1 cellular context compared by ENCODE assay signal in the genomic region with DNA sequence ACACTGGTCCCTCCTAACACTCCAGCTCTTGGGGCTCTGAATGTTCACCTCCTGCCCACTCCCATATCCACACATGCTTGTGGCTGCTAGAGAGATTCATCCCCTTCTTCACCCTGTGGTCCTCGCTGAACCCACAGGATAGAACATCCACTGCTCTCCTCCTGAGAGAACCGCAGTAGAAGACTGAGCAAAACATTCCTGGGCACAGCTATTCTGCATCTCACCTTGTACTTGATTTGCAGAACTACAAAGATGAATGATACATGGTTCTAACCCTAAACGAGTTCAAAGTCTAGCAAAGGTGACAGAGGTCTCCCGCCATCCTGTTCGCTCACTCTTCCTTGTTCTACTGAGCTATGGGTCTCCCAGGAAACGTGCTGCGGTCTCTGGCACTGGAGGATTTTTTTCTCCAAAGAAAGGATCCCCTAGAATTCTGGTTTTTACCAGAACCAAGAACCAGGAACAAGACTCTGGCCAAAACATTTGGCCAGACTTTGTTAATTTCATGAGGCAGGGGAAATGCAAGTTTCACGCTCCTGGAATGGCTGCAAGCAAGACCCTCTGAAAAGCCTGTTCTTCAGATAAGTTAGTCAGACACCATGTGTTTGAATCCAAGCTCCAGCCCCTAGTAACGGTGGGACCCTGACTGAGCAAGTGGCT.
A peak's percentile ranks its signal among the peaks of the same experiment; 100 is the strongest.
TF ChIP-seq lines count a peak whose summit lies in the region.

No MANE protein-coding gene starts in this region.

TF ChIP-seq in HepG2, 621 proteins besides CTCF, POLR2A, EP300 and RAD21 (continued from another document and continues in another):
- TF ChIP-seq ZFX (CRISPR knock-in tag; IDR thresholded peaks at IDR 0.05; ENCODE audit: low read depth) (0 out of 2 replicates have a peak, but pooled peaks have one; percentile 32), TBX2 (CRISPR knock-in tag; IDR thresholded peaks at IDR 0.05; ENCODE audit: borderline replicate concordance) (peak; percentile 34; the same call in 1 of the 2 replicates), ZSCAN21 (CRISPR knock-in tag; IDR thresholded peaks at IDR 0.05; ENCODE audit: borderline replicate concordance) (no peak), RARG (CRISPR knock-in tag; IDR thresholded peaks at IDR 0.05; ENCODE audit: low read depth) (no peak; the same call in 1 of the 2 replicates), FOXC1 (CRISPR knock-in tag; IDR thresholded peaks at IDR 0.05; ENCODE audit: borderline replicate concordance) (0 out of 2 replicates have a peak, but pooled peaks have one; percentile 7), SIX1 (CRISPR knock-in tag; IDR thresholded peaks at IDR 0.05; ENCODE audit: borderline replicate concordance) (no peak), ZFAT (CRISPR knock-in tag; conservative IDR thresholded peaks at IDR 0.05) (no peak), SUZ12 (IDR thresholded peaks at IDR 0.05; ENCODE audit: low read depth, low read length) (no peak), TFAP4 (IDR thresholded peaks at IDR 0.05; ENCODE audit: borderline replicate concordance, low read depth) (no peak), SAP130 (CRISPR knock-in tag; IDR thresholded peaks at IDR 0.05; ENCODE audit: low read depth) (peak; percentile 50; the same call in 1 of the 2 replicates), ZNF672 (CRISPR knock-in tag; IDR thresholded peaks at IDR 0.05) (no peak), ZNF136 (CRISPR knock-in tag; IDR thresholded peaks at IDR 0.05; ENCODE audit: low read depth) (no peak), ZNF816 (CRISPR knock-in tag; IDR thresholded peaks at IDR 0.05; ENCODE audit: borderline replicate concordance) (no peak), SMARCE1 (IDR thresholded peaks at IDR 0.05; ENCODE audit: borderline replicate concordance) (no peak), ZBTB2 (CRISPR knock-in tag; IDR thresholded peaks at IDR 0.05; ENCODE audit: low read depth) (no peak), KDM1A (CRISPR knock-in tag; IDR thresholded peaks at IDR 0.05) (peak; percentile 77; the same call in 1 of the 2 replicates), RAD51 (IDR thresholded peaks at IDR 0.05; ENCODE audit: borderline replicate concordance) (no peak), E2F2 (CRISPR knock-in tag; IDR thresholded peaks at IDR 0.05; ENCODE audit: borderline replicate concordance) (no peak), ASH2L (IDR thresholded peaks at IDR 0.05; ENCODE audit: insufficient read length, low read depth, low read length) (peak; percentile 95), ZNF235 (CRISPR knock-in tag; IDR thresholded peaks at IDR 0.05; ENCODE audit: borderline replicate concordance) (0 out of 2 replicates have a peak, but pooled peaks have one; percentile 8), PAXIP1 (CRISPR knock-in tag; conservative IDR thresholded peaks at IDR 0.05) (no peak), ZNF333 (CRISPR knock-in tag; IDR thresholded peaks at IDR 0.05; ENCODE audit: borderline replicate concordance) (no peak; the same call in 1 of the 2 replicates), ZBTB39 (CRISPR knock-in tag; IDR thresholded peaks at IDR 0.05) (no peak), HMG20B (CRISPR knock-in tag; conservative IDR thresholded peaks at IDR 0.05) (no peak)
- TF ChIP-seq, protein P1, sequence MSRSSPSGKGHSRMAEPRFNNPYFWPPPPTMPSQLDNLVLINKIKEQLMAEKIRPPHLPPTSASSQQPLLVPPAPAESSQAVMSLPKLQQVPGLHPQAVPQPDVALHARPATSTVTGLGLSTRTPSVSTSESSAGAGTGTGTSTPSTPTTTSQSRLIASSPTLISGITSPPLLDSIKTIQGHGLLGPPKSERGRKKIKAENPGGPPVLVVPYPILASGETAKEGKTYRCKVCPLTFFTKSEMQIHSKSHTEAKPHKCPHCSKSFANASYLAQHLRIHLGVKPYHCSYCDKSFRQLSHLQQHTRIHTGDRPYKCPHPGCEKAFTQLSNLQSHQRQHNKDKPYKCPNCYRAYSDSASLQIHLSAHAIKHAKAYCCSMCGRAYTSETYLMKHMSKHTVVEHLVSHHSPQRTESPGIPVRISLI (CRISPR knock-in tag; IDR thresholded peaks at IDR 0.05; ENCODE audit: borderline replicate concordance), result no peak
- TF ChIP-seq, protein P2, sequence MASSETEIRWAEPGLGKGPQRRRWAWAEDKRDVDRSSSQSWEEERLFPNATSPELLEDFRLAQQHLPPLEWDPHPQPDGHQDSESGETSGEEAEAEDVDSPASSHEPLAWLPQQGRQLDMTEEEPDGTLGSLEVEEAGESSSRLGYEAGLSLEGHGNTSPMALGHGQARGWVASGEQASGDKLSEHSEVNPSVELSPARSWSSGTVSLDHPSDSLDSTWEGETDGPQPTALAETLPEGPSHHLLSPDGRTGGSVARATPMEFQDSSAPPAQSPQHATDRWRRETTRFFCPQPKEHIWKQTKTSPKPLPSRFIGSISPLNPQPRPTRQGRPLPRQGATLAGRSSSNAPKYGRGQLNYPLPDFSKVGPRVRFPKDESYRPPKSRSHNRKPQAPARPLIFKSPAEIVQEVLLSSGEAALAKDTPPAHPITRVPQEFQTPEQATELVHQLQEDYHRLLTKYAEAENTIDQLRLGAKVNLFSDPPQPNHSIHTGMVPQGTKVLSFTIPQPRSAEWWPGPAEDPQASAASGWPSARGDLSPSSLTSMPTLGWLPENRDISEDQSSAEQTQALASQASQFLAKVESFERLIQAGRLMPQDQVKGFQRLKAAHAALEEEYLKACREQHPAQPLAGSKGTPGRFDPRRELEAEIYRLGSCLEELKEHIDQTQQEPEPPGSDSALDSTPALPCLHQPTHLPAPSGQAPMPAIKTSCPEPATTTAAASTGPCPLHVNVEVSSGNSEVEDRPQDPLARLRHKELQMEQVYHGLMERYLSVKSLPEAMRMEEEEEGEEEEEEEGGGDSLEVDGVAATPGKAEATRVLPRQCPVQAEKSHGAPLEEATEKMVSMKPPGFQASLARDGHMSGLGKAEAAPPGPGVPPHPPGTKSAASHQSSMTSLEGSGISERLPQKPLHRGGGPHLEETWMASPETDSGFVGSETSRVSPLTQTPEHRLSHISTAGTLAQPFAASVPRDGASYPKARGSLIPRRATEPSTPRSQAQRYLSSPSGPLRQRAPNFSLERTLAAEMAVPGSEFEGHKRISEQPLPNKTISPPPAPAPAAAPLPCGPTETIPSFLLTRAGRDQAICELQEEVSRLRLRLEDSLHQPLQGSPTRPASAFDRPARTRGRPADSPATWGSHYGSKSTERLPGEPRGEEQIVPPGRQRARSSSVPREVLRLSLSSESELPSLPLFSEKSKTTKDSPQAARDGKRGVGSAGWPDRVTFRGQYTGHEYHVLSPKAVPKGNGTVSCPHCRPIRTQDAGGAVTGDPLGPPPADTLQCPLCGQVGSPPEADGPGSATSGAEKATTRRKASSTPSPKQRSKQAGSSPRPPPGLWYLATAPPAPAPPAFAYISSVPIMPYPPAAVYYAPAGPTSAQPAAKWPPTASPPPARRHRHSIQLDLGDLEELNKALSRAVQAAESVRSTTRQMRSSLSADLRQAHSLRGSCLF (CRISPR knock-in tag; IDR thresholded peaks at IDR 0.05; ENCODE audit: borderline replicate concordance), result no peak
- TF ChIP-seq, protein P3, sequence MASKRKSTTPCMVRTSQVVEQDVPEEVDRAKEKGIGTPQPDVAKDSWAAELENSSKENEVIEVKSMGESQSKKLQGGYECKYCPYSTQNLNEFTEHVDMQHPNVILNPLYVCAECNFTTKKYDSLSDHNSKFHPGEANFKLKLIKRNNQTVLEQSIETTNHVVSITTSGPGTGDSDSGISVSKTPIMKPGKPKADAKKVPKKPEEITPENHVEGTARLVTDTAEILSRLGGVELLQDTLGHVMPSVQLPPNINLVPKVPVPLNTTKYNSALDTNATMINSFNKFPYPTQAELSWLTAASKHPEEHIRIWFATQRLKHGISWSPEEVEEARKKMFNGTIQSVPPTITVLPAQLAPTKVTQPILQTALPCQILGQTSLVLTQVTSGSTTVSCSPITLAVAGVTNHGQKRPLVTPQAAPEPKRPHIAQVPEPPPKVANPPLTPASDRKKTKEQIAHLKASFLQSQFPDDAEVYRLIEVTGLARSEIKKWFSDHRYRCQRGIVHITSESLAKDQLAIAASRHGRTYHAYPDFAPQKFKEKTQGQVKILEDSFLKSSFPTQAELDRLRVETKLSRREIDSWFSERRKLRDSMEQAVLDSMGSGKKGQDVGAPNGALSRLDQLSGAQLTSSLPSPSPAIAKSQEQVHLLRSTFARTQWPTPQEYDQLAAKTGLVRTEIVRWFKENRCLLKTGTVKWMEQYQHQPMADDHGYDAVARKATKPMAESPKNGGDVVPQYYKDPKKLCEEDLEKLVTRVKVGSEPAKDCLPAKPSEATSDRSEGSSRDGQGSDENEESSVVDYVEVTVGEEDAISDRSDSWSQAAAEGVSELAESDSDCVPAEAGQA (IDR thresholded peaks at IDR 0.05; ENCODE audit: low read depth), result no peak
- TF ChIP-seq, protein P3 (CRISPR knock-in tag; IDR thresholded peaks at IDR 0.05; ENCODE audit: borderline replicate concordance), result no peak
- TF ChIP-seq, protein P4, sequence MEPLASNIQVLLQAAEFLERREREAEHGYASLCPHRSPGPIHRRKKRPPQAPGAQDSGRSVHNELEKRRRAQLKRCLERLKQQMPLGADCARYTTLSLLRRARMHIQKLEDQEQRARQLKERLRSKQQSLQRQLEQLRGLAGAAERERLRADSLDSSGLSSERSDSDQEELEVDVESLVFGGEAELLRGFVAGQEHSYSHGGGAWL (CRISPR knock-in tag; IDR thresholded peaks at IDR 0.05), result no peak
